ENCODE assay signal across 22 cellular contexts in genomic region chr12:107487011-107487680, GRCh38.
DNase-seq lines count a peak whose midpoint lies in the region; ATAC-seq and TF ChIP-seq lines count a peak whose summit lies in the region.
"Had no signal": no experiment of that assay in that cellular context is flagged by ENCODE, and none has a peak within 500 bp of the region (broad histone marks: within the 10 kb centered on the region; RNA-seq: fewer than 3 reads in every experiment).

No MANE protein-coding gene starts in this region.

- no peak overlapping the region for H3K9ac ChIP-seq in BLaER1 treated with 17β-estradiol and CSF1 and Interleukin-3, amounts not matched to agents 10 nM and 100 nM
- H3K9ac ChIP-seq: KMS-11 had no signal

- H3K9me3 ChIP-seq in BLaER1 treated with 17β-estradiol and CSF1 and Interleukin-3, amounts not matched to agents 10 nM and 100 nM (replicated peaks in 1 of 11), result no peaks in the 10 kb centered on the region
- H3K9me3 ChIP-seq: HAP-1 had no signal

- peak overlapping the region in 8 of 10 donors; percentile 15 to 92 (median 62) for H3K27ac Mint-ChIP-seq in naive thymus-derived CD8-positive, alpha-beta T cell
- H3K27ac Mint-ChIP-seq: B cell had no signal

- peaks cover 0 to 1% (median 0%) of the 10 kb centered on the region in 5 donors for H3K27me3 Mint-ChIP-seq in naive thymus-derived CD8-positive, alpha-beta T cell

- peaks cover 45 to 70% (median 58%) of the 10 kb centered on the region in 10 experiments for H3K4me1 ChIP-seq in BLaER1 treated with 17β-estradiol and CSF1 and Interleukin-3, amounts not matched to agents 10 nM and 100 nM
- H3K4me1 ChIP-seq: HAP-1 had no signal

- H4K20me1 ChIP-seq in BLaER1 treated with 17β-estradiol and CSF1 and Interleukin-3, amounts not matched to agents 10 nM and 100 nM, result peaks cover 0 to 55% (median 17%) of the 10 kb centered on the region in 11 experiments; a peak in 9 of 22 replicates

- POLR2A ChIA-PET in naive thymus-derived CD8-positive, alpha-beta T cell (lab: Charles Lee), result no interaction called here
- POLR2A ChIA-PET in HEK293T (lab: Yijun Ruan, JAX), result no interaction called here

- 0 out of 22 replicates have a peak, but pooled peaks cover 0 to 4% (median 0%) of the 10 kb centered on the region in 11 experiments for H3K36me3 ChIP-seq in BLaER1 treated with 17β-estradiol and CSF1 and Interleukin-3, amounts not matched to agents 10 nM and 100 nM
- H3K36me3 ChIP-seq: HAP-1 had no signal

- H3K4me1 Mint-ChIP-seq in naive thymus-derived CD8-positive, alpha-beta T cell, result peaks cover 48 to 84% (median 75%) of the 10 kb centered on the region in 4 donors

- H3K36me3 Mint-ChIP-seq in naive thymus-derived CD8-positive, alpha-beta T cell, result peaks cover 0 to 2% (median 0%) of the 10 kb centered on the region in 3 donors
- H3K36me3 Mint-ChIP-seq: CD4-positive, CD25-positive, alpha-beta regulatory T cell; IgD-negative memory B cell had no signal

- no peak overlapping the region for H3K4me3 ChIP-seq in BLaER1 treated with 17β-estradiol and CSF1 and Interleukin-3, amounts not matched to agents 10 nM and 100 nM
- H3K4me3 ChIP-seq: HAP-1 had no signal

- CTCF ChIA-PET in HEK293T (lab: Yijun Ruan, JAX), result no interaction called here

- no peak overlapping the region for H3K27ac ChIP-seq in BLaER1 treated with 17β-estradiol and CSF1 and Interleukin-3, amounts not matched to agents 10 nM and 100 nM
- peak overlapping the region; percentile 60 for H3K27ac ChIP-seq in VCaP
- H3K27ac ChIP-seq: KMS-11, RWPE1 had no signal

- no peaks in the 10 kb centered on the region for H3K27me3 ChIP-seq in BLaER1 treated with 17β-estradiol and CSF1 and Interleukin-3, amounts not matched to agents 10 nM and 100 nM

- H3K4me2 ChIP-seq in BLaER1 treated with 17β-estradiol and CSF1 and Interleukin-3, amounts not matched to agents 10 nM and 100 nM, result peak overlapping the region in 9 of 11 experiments; percentile 30 to 88 (median 52); a peak in 17 of 22 replicates
- H3K4me2 ChIP-seq: KMS-11 had no signal

- H3K9me3 Mint-ChIP-seq in naive thymus-derived CD8-positive, alpha-beta T cell, result no peaks in the 10 kb centered on the region

- peak; percentile 35 for DNase-seq in DMS79 (lab: John Stamatoyannopoulos, UW)
- DNase-seq in naive thymus-derived CD8-positive, alpha-beta T cell, result no peak
- no peak for DNase-seq in OCI-M1 (lab: John Stamatoyannopoulos, UW)
- no peak for DNase-seq in HEK293T (ENCODE audit: extremely low spot score)
- DNase-seq in MV-4-11 (lab: John Stamatoyannopoulos, UW), result no peak
- DNase-seq in HT-29 (ENCODE audit: low spot score), result no peak
- DNase-seq: CD4-positive, CD25-positive, alpha-beta regulatory T cell; GOT3; NCI-H1105; NCI-H146; NCI-H2081; NCI-H2227 treated with DMSO at 0.1 percent for 48 hours; NCI-H526 treated with DMSO at 0.1 percent for 48 hours; SHP77; T-helper 1 cell had no signal

- ATAC-seq in naive thymus-derived CD8-positive, alpha-beta T cell, result no peak

- H3K4me3 Mint-ChIP-seq in naive thymus-derived CD8-positive, alpha-beta T cell, result peak overlapping the region in 6 of 10 donors; percentile 31 to 65 (median 58)
- H3K4me3 Mint-ChIP-seq: B cell had no signal

- no peak for TF ChIP-seq CTCF in VCaP (conservative IDR thresholded peaks at IDR 0.05)

TF ChIP-seq in HEK293T, 16 proteins besides CTCF, POLR2A, EP300 and RAD21:
- no peak for TF ChIP-seq SP1 (IDR thresholded peaks at IDR 0.05)
- TF ChIP-seq CTBP1 (IDR thresholded peaks at IDR 0.05; ENCODE audit: borderline replicate concordance), result no peak
- no peak for TF ChIP-seq TARDBP (IDR thresholded peaks at IDR 0.05)
- TF ChIP-seq NFRKB (IDR thresholded peaks at IDR 0.05), result no peak
- no peak for TF ChIP-seq L3MBTL2 (conservative IDR thresholded peaks at IDR 0.05)
- no peak for TF ChIP-seq FOXM1 (IDR thresholded peaks at IDR 0.05; ENCODE audit: borderline replicate concordance)
- TF ChIP-seq FOXA1 (IDR thresholded peaks at IDR 0.05), result no peak
- no peak for TF ChIP-seq SUZ12 (IDR thresholded peaks at IDR 0.05)
- no peak for TF ChIP-seq ZNF384 (IDR thresholded peaks at IDR 0.05)
- TF ChIP-seq PKNOX1 (IDR thresholded peaks at IDR 0.05), result no peak
- TF ChIP-seq FOXK2 (IDR thresholded peaks at IDR 0.05), result no peak
- no peak for TF ChIP-seq HDGF (IDR thresholded peaks at IDR 0.05; ENCODE audit: borderline replicate concordance)
- TF ChIP-seq BHLHE40 (IDR thresholded peaks at IDR 0.05; ENCODE audit: borderline replicate concordance), result no peak
- no peak for TF ChIP-seq LEF1 (IDR thresholded peaks at IDR 0.05; ENCODE audit: borderline replicate concordance)
TF ChIP-seq in HEK293T: peak in this region for 0.
